ENCODE assay signal across 12 cellular contexts in genomic region chr4:73193155-73193554, GRCh38.
A peak's percentile ranks its signal among the peaks of the same experiment; 100 is the strongest.
DNase-seq lines count a peak whose midpoint lies in the region; ATAC-seq and TF ChIP-seq lines count a peak whose summit lies in the region.
"Had no signal": no experiment of that assay in that cellular context is flagged by ENCODE, and none has a peak within 500 bp of the region (broad histone marks: within the 10 kb centered on the region; RNA-seq: fewer than 3 reads in every experiment).

No MANE protein-coding gene starts in this region.

- H3K4me3 ChIP-seq in OCI-LY3 (ENCODE audit: low read length) (peak overlapping the region; percentile 64), foreskin fibroblast (ENCODE audit: low read depth in 1 of 2, low read length in 2 of 2) (no peak overlapping the region)
- H3K4me3 ChIP-seq: BLaER1, Peyer's patch had no signal

- H4K20me1 ChIP-seq in OCI-LY3 (ENCODE audit: insufficient read depth, low read length): peaks cover 15% of the 10 kb centered on the region

- DNase-seq in GM13976 (ENCODE audit: low spot score) (peak; percentile 25), foreskin fibroblast (no peak), pons (ENCODE audit: low spot score) (no peak), cerebellar nuclear complex (lab: John Stamatoyannopoulos, UW) (no peak)
- DNase-seq in NK-92 treated with Interleukin-12 subunit alpha and Interleukin-12 subunit beta, amount 100 ng/mL, for 24 hours (lab: John Stamatoyannopoulos, UW): no peak
- DNase-seq: NCI-H2029; Peyer's patch; stimulated activated CD4-positive, alpha-beta T cell treated with anti-CD3 and anti-CD28 coated beads, Interleukin-2, amount 100 ng/mL, for 24 hours had no signal

- peak overlapping the region; percentile 25 for H3K9ac ChIP-seq in OCI-LY3 (ENCODE audit: low read length)
- H3K9ac ChIP-seq: BLaER1 had no signal

- no peak for TF ChIP-seq CTCF in GM13976 (IDR thresholded peaks at IDR 0.05; ENCODE audit: borderline replicate concordance, control extremely low read depth, extremely low read depth, insufficient read depth, missing control alignments)
- TF ChIP-seq CTCF in OCI-LY3 (IDR thresholded peaks at IDR 0.05; ENCODE audit: low read depth, low read length): no peak
- no peak for TF ChIP-seq CTCF in foreskin fibroblast (IDR thresholded peaks at IDR 0.05; ENCODE audit: low read depth, low read length)

- H3K36me3 ChIP-seq in OCI-LY3 (replicated peaks; ENCODE audit: low read depth, low read length): peaks cover 6% of the 10 kb centered on the region

- H3K4me1 ChIP-seq in OCI-LY3 (ENCODE audit: low read length): peaks cover 24% of the 10 kb centered on the region
- H3K4me1 ChIP-seq: Peyer's patch had no signal

- ATAC-seq in GM19467 (IDR thresholded peaks at IDR 0.05; ENCODE audit: unreplicated experiment) (peak; percentile 66), HG02885 (IDR thresholded peaks at IDR 0.05; ENCODE audit: poor library complexity, unreplicated experiment) (peak; percentile 88)

- peak overlapping the region; percentile 59 for H3K27ac ChIP-seq in OCI-LY3 (ENCODE audit: low read length)
- H3K27ac ChIP-seq: BLaER1, Peyer's patch had no signal

- H2AFZ ChIP-seq in OCI-LY3 (ENCODE audit: low read depth, low read length): no peak overlapping the region

- in situ Hi-C loops in GM13976 (cut with MboI; ENCODE audit: low sequenced_read_pairs, unreplicated experiment): no loop called here

- no peaks in the 10 kb centered on the region for H3K9me3 ChIP-seq in OCI-LY3 (ENCODE audit: insufficient read depth, low read length)
- H3K9me3 ChIP-seq: Peyer's patch had no signal

- peak overlapping the region; percentile 86 for H3K4me2 ChIP-seq in OCI-LY3 (ENCODE audit: low read length)
- H3K4me2 ChIP-seq: BLaER1 had no signal

- H3K27me3 ChIP-seq in OCI-LY3 (ENCODE audit: low read depth, low read length): no peaks in the 10 kb centered on the region
- H3K27me3 ChIP-seq: BLaER1, Peyer's patch had no signal

- peaks cover 96% of the 10 kb centered on the region for H3K79me2 ChIP-seq in OCI-LY3 (ENCODE audit: low read length)
